Comparison of ENCODE assay signal across 1 cellular context in the genomic region with DNA sequence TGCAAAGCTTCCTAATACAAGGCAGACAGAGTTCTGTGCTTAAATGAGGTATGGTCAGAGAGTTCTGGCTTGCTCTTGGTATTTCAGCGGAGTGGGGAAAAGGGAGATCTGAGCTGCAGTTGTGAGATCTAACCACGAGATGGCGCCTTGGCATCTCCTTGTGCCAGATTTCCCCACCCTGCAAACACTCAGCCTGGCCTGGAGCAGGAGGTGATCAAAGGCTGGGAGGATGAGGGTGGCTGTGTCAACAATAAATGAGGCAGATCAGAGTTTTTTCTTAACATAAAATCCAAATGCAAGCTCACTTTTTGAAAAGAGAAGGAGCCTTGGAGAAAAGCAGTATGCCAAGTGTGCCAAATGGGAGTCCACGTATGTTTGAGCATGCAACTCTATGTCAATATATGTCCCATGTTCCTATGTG.
TF ChIP-seq lines count a peak whose summit lies in the region.

No MANE protein-coding gene starts in this region.

TF ChIP-seq in K562, 482 proteins besides CTCF, POLR2A, EP300 and RAD21 (continued from another document):
- TF ChIP-seq, protein P1, sequence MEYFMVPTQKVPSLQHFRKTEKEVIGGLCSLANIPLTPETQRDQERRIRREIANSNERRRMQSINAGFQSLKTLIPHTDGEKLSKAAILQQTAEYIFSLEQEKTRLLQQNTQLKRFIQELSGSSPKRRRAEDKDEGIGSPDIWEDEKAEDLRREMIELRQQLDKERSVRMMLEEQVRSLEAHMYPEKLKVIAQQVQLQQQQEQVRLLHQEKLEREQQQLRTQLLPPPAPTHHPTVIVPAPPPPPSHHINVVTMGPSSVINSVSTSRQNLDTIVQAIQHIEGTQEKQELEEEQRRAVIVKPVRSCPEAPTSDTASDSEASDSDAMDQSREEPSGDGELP (CRISPR knock-in tag; IDR thresholded peaks at IDR 0.05; ENCODE audit: borderline replicate concordance) = peak; percentile 18; the same call in 1 of the 2 replicates
- TF ChIP-seq CC2D1A (IDR thresholded peaks at IDR 0.05) (peak; percentile 74; the same call in 1 of the 2 replicates), MYNN (IDR thresholded peaks at IDR 0.05) (0 out of 2 replicates have a peak, but pooled peaks have one; percentile 14), MYNN (CRISPR knock-in tag; IDR thresholded peaks at IDR 0.05) (no peak), SMC3 (conservative IDR thresholded peaks at IDR 0.05; ENCODE audit: insufficient read depth, low read depth, low read length) (peak; percentile 97)
